Comparison of ENCODE assay signal across 8 cellular contexts in genomic region chr6:155171747-155172191, GRCh38.
DNase-seq lines count a peak whose midpoint lies in the region; ATAC-seq and TF ChIP-seq lines count a peak whose summit lies in the region.

No MANE protein-coding gene starts in this region.

- ATAC-seq in HG02588 (IDR thresholded peaks at IDR 0.05; ENCODE audit: unreplicated experiment) = peak; percentile 1
- peak; percentile 28 for ATAC-seq in SK-N-SH treated with all-trans-retinoic acid at 6 μM for 48 hours
- ATAC-seq in GM21786 (IDR thresholded peaks at IDR 0.05; ENCODE audit: unreplicated experiment) = no peak

- DNase-seq in EL (peak; percentile 52), iris pigment epithelial cell (ENCODE audit: low read depth) (peak; percentile 57), GM19240 (ENCODE audit: insufficient read length, low spot score) (no peak), mesenteric fat pad (ENCODE audit: low spot score) (no peak)
- DNase-seq in activated CD8-positive, alpha-beta memory T cell treated with anti-CD3 and anti-CD28 coated beads, Interleukin-2, amount 50 U/mL, for 48 hours = no peak

TF ChIP-seq in SK-N-SH treated with all-trans-retinoic acid at 6 μM for 48 hours, 23 proteins besides CTCF, POLR2A, EP300 and RAD21:
- TF ChIP-seq TCF4 (CRISPR knock-in tag; IDR thresholded peaks at IDR 0.05; ENCODE audit: borderline replicate concordance) (no peak), GLIS3 (CRISPR knock-in tag; IDR thresholded peaks at IDR 0.05) (no peak), TSHZ2 (CRISPR knock-in tag; IDR thresholded peaks at IDR 0.05) (no peak), PATZ1 (CRISPR knock-in tag; IDR thresholded peaks at IDR 0.05; ENCODE audit: borderline replicate concordance) (no peak), BACH2 (CRISPR knock-in tag; IDR thresholded peaks at IDR 0.05; ENCODE audit: borderline replicate concordance) (no peak), ZNF565 (CRISPR knock-in tag; conservative IDR thresholded peaks at IDR 0.05; ENCODE audit: low read depth) (no peak), ZFP3 (CRISPR knock-in tag; IDR thresholded peaks at IDR 0.05) (no peak), ZC3H10 (CRISPR knock-in tag; IDR thresholded peaks at IDR 0.05) (no peak), POU6F1 (CRISPR knock-in tag; IDR thresholded peaks at IDR 0.05; ENCODE audit: borderline replicate concordance, low read depth) (no peak), RARB (CRISPR knock-in tag; IDR thresholded peaks at IDR 0.05) (no peak), ZNF8 (CRISPR knock-in tag; IDR thresholded peaks at IDR 0.05) (no peak), CSDC2 (CRISPR knock-in tag; IDR thresholded peaks at IDR 0.05) (no peak), ZNF70 (CRISPR knock-in tag; IDR thresholded peaks at IDR 0.05) (no peak), CSRNP3 (CRISPR knock-in tag; IDR thresholded peaks at IDR 0.05) (no peak), ZFP30 (CRISPR knock-in tag; IDR thresholded peaks at IDR 0.05) (no peak), ESRRG (CRISPR knock-in tag; IDR thresholded peaks at IDR 0.05) (no peak)

Comparison
In these comparisons a context has a peak if more than half of its experiments do, and no peak if none do; other contexts are left out.
1. DNase-seq: peak in EL (single experiment) and iris pigment epithelial cell (single experiment); none in GM19240 (single experiment), mesenteric fat pad (single experiment) and activated CD8-positive, alpha-beta memory T cell treated with anti-CD3 and anti-CD28 coated beads, Interleukin-2, amount 50 U/mL, for 48 hours (single experiment).